In the genomic region with DNA sequence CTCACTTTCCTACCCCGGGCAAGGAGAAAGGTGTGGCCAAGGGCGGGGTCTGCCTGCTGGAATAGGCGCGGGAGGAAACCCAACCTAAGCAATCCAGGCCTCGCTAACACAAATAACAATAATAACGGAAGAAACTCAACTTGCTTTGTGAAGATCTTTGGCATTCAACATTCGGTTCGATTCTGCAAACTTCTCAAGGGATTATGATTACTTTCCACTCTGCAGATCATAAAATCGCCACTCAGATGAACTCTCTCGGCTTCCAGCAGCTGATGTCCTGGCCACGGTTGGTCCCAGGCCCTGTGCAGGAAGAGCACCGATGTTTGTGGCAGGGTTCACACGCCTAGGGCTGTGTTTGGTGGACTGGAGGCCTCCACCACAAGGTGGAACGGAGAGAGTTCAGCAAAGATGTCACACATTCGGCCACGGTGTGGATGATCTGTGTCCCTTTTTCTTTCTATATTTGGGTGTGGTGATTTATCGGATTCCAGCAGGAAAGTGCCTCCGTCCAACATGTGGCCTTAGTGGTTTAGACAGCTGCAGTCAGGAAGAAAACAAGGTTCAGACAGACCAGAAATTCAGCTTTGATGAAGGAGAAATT, we compare ENCODE assay signal across 8 cellular contexts. TPM values are rescaled to one million over a fixed set of nuclear protein-coding genes. Genes with fewer than 3 reads are reported as not detected.
DNase-seq lines count a peak whose midpoint lies in the region; ATAC-seq and TF ChIP-seq lines count a peak whose summit lies in the region.

No MANE protein-coding gene starts in this region.

- no peaks in the 10 kb centered on the region for H4K20me1 ChIP-seq in osteoblast (ENCODE audit: insufficient read depth, low read length)

- TF ChIP-seq EP300 in ovary (IDR thresholded peaks at IDR 0.05), result no peak

- WGBS in ovary, 3 donors, result 27 to 43% (median 29%) methylated on average over 18 of the region's 18 CpGs

- peaks cover 0 to 5% (median 0%) of the 10 kb centered on the region in 7 donors for H3K9me3 Mint-ChIP-seq in CD4-positive, CD25-positive, alpha-beta regulatory T cell
- no peaks in the 10 kb centered on the region for H3K9me3 Mint-ChIP-seq in effector memory CD8-positive, alpha-beta T cell

- H3K9me3 ChIP-seq in CD4-positive, CD25-positive, alpha-beta regulatory T cell (ENCODE audit: control insufficient read depth in 2 of 2, low read length in 2 of 2), result no peaks in the 10 kb centered on the region
- H3K9me3 ChIP-seq in MG63 (no peaks in the 10 kb centered on the region), osteoblast (ENCODE audit: low read depth, low read length) (no peaks in the 10 kb centered on the region), BE2C (no peaks in the 10 kb centered on the region; the same call in 1 of the 2 replicates), ovary (no peaks in the 10 kb centered on the region)

- peak overlapping the region; percentile 77 for H3K4me2 ChIP-seq in osteoblast (ENCODE audit: insufficient read depth, low read length)

- no peak for ATAC-seq in CD4-positive, CD25-positive, alpha-beta regulatory T cell (ENCODE audit: low read depth in 2 of 2)
- ATAC-seq in effector memory CD8-positive, alpha-beta T cell (replicated peaks), result no peak
- ATAC-seq in activated CD4-positive, CD25-positive, alpha-beta regulatory T cell treated with anti-CD3 and anti-CD28 coated beads, Interleukin-2, amount 50 U/mL, for 24 hours, result no peak

- DNase-seq in CD4-positive, CD25-positive, alpha-beta regulatory T cell, result no peak
- DNase-seq in MG63 (no peak), osteoblast (ENCODE audit: insufficient read length, low spot score, missing footprints) (peak; percentile 70), BE2C (no peak), NCI-H1694 (lab: John Stamatoyannopoulos, UW) (no peak), ovary (no peak)
- no peak for DNase-seq in effector memory CD8-positive, alpha-beta T cell

- H2AFZ ChIP-seq in osteoblast (ENCODE audit: low read length), result peak overlapping the region; percentile 68

- peaks cover 15% of the 10 kb centered on the region for H3K4me1 ChIP-seq in CD4-positive, CD25-positive, alpha-beta regulatory T cell (ENCODE audit: control insufficient read depth, insufficient read depth, low read length, poor library complexity, severe bottlenecking)
- no peaks in the 10 kb centered on the region for H3K4me1 ChIP-seq in osteoblast (ENCODE audit: insufficient read depth, low read length)
- H3K4me1 ChIP-seq in BE2C, result no peaks in the 10 kb centered on the region
- peaks cover 4% of the 10 kb centered on the region for H3K4me1 ChIP-seq in ovary (ENCODE audit: insufficient read depth)

- H3K4me3 ChIP-seq in CD4-positive, CD25-positive, alpha-beta regulatory T cell (ENCODE audit: low read depth, low read length), result no peak overlapping the region
- H3K4me3 ChIP-seq in MG63 (peak overlapping the region; percentile 33), osteoblast (ENCODE audit: insufficient read depth, low read length) (peak overlapping the region; percentile 63), BE2C (ENCODE audit: low read depth, low read length) (no peak overlapping the region), ovary (no peak overlapping the region)

- TF ChIP-seq POLR2A in ovary (IDR thresholded peaks at IDR 0.05), result no peak

- H3K27ac ChIP-seq in CD4-positive, CD25-positive, alpha-beta regulatory T cell (ENCODE audit: insufficient read depth, low read length, poor library complexity, severe bottlenecking), result no peak overlapping the region
- H3K27ac ChIP-seq in osteoblast (ENCODE audit: low read depth, low read length) (no peak overlapping the region), ovary (no peak overlapping the region)

- H3K79me2 ChIP-seq in osteoblast (ENCODE audit: insufficient read depth, low read length), result no peaks in the 10 kb centered on the region

- H3K27me3 Mint-ChIP-seq in CD4-positive, CD25-positive, alpha-beta regulatory T cell, result peaks cover 72% of the 10 kb centered on the region
- H3K27me3 Mint-ChIP-seq in effector memory CD8-positive, alpha-beta T cell, result peaks cover 47 to 49% of the 10 kb centered on the region in 2 donors

- intact Hi-C loops in ovary (cut with DNase I), result no loop called here

- TF ChIP-seq CTCF in osteoblast (IDR thresholded peaks at IDR 0.05; ENCODE audit: extremely low read depth, low read depth, low read length) (no peak), BE2C (IDR thresholded peaks at IDR 0.05; ENCODE audit: low read depth, low read length) (no peak), ovary (IDR thresholded peaks at IDR 0.05) (no peak)

- H3K4me3 Mint-ChIP-seq in CD4-positive, CD25-positive, alpha-beta regulatory T cell, result peak overlapping the region in 3 of 4 donors; percentile 28 to 76 (median 48)
- peak overlapping the region; percentile 45 to 68 for H3K4me3 Mint-ChIP-seq in effector memory CD8-positive, alpha-beta T cell

- no peaks in the 10 kb centered on the region for H3K36me3 ChIP-seq in CD4-positive, CD25-positive, alpha-beta regulatory T cell (ENCODE audit: control insufficient read depth, insufficient read depth, low read length)
- H3K36me3 ChIP-seq in MG63 (no peaks in the 10 kb centered on the region), osteoblast (ENCODE audit: insufficient read depth, low read length) (no peaks in the 10 kb centered on the region), BE2C (no peaks in the 10 kb centered on the region), ovary (no peaks in the 10 kb centered on the region)

- H3K4me1 Mint-ChIP-seq in CD4-positive, CD25-positive, alpha-beta regulatory T cell, result peaks cover 0 to 17% (median 3%) of the 10 kb centered on the region in 4 donors
- peaks cover 0 to 4% of the 10 kb centered on the region in 2 donors for H3K4me1 Mint-ChIP-seq in effector memory CD8-positive, alpha-beta T cell (ENCODE audit: low read depth in 2 of 2)

- H3K27ac Mint-ChIP-seq in CD4-positive, CD25-positive, alpha-beta regulatory T cell, result no peak overlapping the region
- no peak overlapping the region for H3K27ac Mint-ChIP-seq in effector memory CD8-positive, alpha-beta T cell

- H3K36me3 Mint-ChIP-seq in CD4-positive, CD25-positive, alpha-beta regulatory T cell, result no peaks in the 10 kb centered on the region
- no peaks in the 10 kb centered on the region for H3K36me3 Mint-ChIP-seq in effector memory CD8-positive, alpha-beta T cell (ENCODE audit: insufficient read depth)

- peaks cover 38% of the 10 kb centered on the region for H3K27me3 ChIP-seq in CD4-positive, CD25-positive, alpha-beta regulatory T cell (ENCODE audit: control insufficient read depth, insufficient read depth, low read length)
- H3K27me3 ChIP-seq in MG63, result peaks cover 33% of the 10 kb centered on the region
- peaks cover 68% of the 10 kb centered on the region for H3K27me3 ChIP-seq in osteoblast (ENCODE audit: insufficient read depth, low read length)
- H3K27me3 ChIP-seq in BE2C, result peaks cover 65% of the 10 kb centered on the region
- no peaks in the 10 kb centered on the region for H3K27me3 ChIP-seq in ovary

RNA-seq across cellular contexts. Expression of a gene that starts 0.4 kb away (rescaled TPM):
- 1.7 TPM for total RNA-seq in CD4-positive, CD25-positive, alpha-beta regulatory T cell
- polyA plus RNA-seq in CD4-positive, CD25-positive, alpha-beta regulatory T cell, result under 1 TPM in 3 of 4 donors, not detected in 1; 0.09 to 0.14 (median 0.11) TPM
- 0.13 TPM in 1 of 2 replicates, not detected in the other for total RNA-seq in MG63 (2014; rRNA removed; shearing (Covaris generic); ENCODE audit: low replicate concordance)
- total RNA-seq in osteoblast (2.7 and 4.3 TPM in 2 replicates), ovary (1 to 10 TPM in 1 of 7 donors, under 1 TPM in 5, not detected in 1; 0.18 to 2.1 (median 0.47) TPM)
- not detected for polyA plus RNA-seq in BE2C (2012; ENCODE audit: insufficient read depth, insufficient read length, low read depth)
- under 1 TPM; 0.75 to 0.76 TPM for polyA plus RNA-seq in ovary

Comparison
In these comparisons a context has a peak if more than half of its experiments do, and no peak if none do; other contexts are left out.
1. H3K4me3 ChIP-seq: peak in MG63 (single experiment) and osteoblast (single experiment); none in CD4-positive, CD25-positive, alpha-beta regulatory T cell (single experiment), BE2C (single experiment) and ovary (single experiment).